ENCODE assay signal across 10 cellular contexts in the genomic region with DNA sequence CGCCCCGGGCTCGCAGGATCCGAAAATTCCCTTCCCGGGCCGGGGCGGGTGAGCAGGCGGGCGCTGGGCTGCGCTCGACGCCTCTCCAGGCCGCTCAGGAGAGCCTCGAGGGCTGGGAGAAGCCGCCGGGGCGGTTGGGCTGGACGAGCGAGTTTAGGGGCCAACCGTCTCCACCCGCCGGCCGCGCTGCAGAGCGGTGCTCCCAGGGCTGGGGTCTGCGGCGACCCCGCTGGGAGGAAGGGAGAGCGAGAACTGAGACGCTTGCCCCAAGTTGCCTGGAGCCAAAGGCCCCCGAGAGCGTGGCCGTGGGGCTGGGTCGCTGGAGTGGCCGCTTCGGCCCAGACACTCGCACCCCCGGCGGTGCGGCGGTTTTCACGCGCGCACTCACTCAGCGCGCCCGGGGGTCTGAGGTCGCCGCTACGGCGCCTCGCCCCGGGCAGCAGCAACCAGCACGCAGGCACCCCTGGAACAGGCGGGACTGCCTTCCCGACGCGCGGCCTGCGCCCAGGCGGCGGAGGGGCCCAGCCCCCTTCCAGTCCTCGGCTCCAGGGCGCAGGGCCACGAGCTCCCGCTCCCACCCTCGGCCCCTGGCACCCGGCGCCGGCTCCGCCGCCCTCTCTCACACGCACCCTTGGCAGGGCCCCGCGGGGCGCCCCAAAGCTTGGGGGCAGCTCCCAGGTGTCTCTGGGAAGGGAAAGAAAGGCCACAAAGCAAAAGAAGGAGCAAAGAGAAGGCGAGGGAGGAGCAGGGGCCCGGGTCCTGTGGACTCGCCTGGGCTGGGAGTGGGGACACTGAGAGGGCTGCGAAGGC. TPM values are rescaled to one million over a fixed set of nuclear protein-coding genes. Genes with fewer than 3 reads are reported as not detected.
DNase-seq lines count a peak whose midpoint lies in the region; ATAC-seq, FAIRE-seq and TF ChIP-seq lines count a peak whose summit lies in the region.
"Had no signal": no experiment of that assay in that cellular context is flagged by ENCODE, and none has a peak within 500 bp of the region (broad histone marks: within the 10 kb centered on the region; RNA-seq: fewer than 3 reads in every experiment).

No MANE protein-coding gene starts in this region.

- H3K27me3 ChIP-seq in K562 (ENCODE audit: control insufficient read depth in 2 of 2, insufficient read depth in 2 of 2, low read length in 2 of 2) = peaks cover 10 to 41% of the 10 kb centered on the region in 2 experiments; a peak in 4 of 5 replicates
- no peaks in the 10 kb centered on the region for H3K27me3 ChIP-seq in iPS DF 6.9 (ENCODE audit: control insufficient read depth, insufficient read depth, low read length)
- peaks cover 10% of the 10 kb centered on the region for H3K27me3 ChIP-seq in rectal smooth muscle tissue (ENCODE audit: control insufficient read depth, insufficient read depth, low read length)

- WGBS in K562 (ENCODE audit: insufficient coverage, low coverage, missing lambda C conversion rate) = 27% methylated on average over 9 of the region's 80 CpGs
- WGBS in iPS DF 6.9 (ENCODE audit: insufficient coverage, insufficient read length) = no CpG with 5 or more reads among the region's 80 CpGs

- in situ Hi-C loops in K562 (cut with MboI) = no loop called here

- FAIRE-seq in K562 (lab: Jason Lieb, UNC) = no peak

- TF ChIP-seq EP300 in K562 (IDR thresholded peaks at IDR 0.05; ENCODE audit: low read length) = no peak

- H3K9me3 ChIP-seq in K562 (replicated peaks; ENCODE audit: control insufficient read depth, insufficient read depth, low read depth, low read length) = no peaks in the 10 kb centered on the region
- no peaks in the 10 kb centered on the region for H3K9me3 ChIP-seq in iPS DF 6.9 (ENCODE audit: control insufficient read depth, insufficient read depth, low read length)

- TF ChIP-seq RAD21 in K562 (CRISPR knock-in tag; conservative IDR thresholded peaks at IDR 0.05 in 1 of 2, IDR thresholded peaks at IDR 0.05 in 1 of 2) = no peak

- H3K79me2 ChIP-seq in K562 (ENCODE audit: control insufficient read depth, insufficient read depth, low read length) = no peaks in the 10 kb centered on the region

- H3K4me1 ChIP-seq in K562 (replicated peaks in 1 of 2; ENCODE audit: control insufficient read depth in 2 of 2, insufficient read depth in 2 of 2, low read length in 2 of 2) = peaks cover 0 to 17% of the 10 kb centered on the region in 2 experiments; a peak in 3 of 5 replicates
- peaks cover 6% of the 10 kb centered on the region; the same call in 1 of the 2 replicates for H3K4me1 ChIP-seq in iPS DF 6.9 (ENCODE audit: control insufficient read depth, insufficient read depth, low read length)
- H3K4me1 ChIP-seq in rectal smooth muscle tissue (ENCODE audit: control insufficient read depth, insufficient read depth, low read length) = peaks cover 16% of the 10 kb centered on the region

- no peak for ATAC-seq in K562

- no peak overlapping the region for H3K4me2 ChIP-seq in K562 (ENCODE audit: insufficient read depth, low read length)

- intact Hi-C loops in K562 (cut with micrococcal nuclease) = no loop called here

- H3K27ac ChIP-seq in K562 (ENCODE audit: extremely low read depth, low read depth, low read length) = no peak overlapping the region
- no peak overlapping the region for H3K27ac ChIP-seq in iPS DF 6.9 (ENCODE audit: low read length)
- peak overlapping the region; percentile 92 for H3K27ac ChIP-seq in rectal smooth muscle tissue (ENCODE audit: low read depth, low read length)

- no TSS peak for BruUV-seq in K562 (replicated peaks; lab: Mats Ljungman, UMichigan)

- H4K20me1 ChIP-seq in K562 (replicated peaks; ENCODE audit: control insufficient read depth, insufficient read depth, low read length) = no peaks in the 10 kb centered on the region; the same call in 1 of the 2 replicates

- no peaks in the 10 kb centered on the region for H3K9me1 ChIP-seq in K562 (ENCODE audit: control insufficient read depth, insufficient read depth, low read length)

- TF ChIP-seq CTCF in K562 (IDR thresholded peaks at IDR 0.05 in 2 of 3, conservative IDR thresholded peaks at IDR 0.05 in 1 of 3; ENCODE audit: insufficient read depth in 2 of 3, low read depth in 1 of 3, low read length in 3 of 3) = no peak

- H3K4me3 ChIP-seq in K562 (no peak overlapping the region), iPS DF 6.9 (ENCODE audit: low read length) (peak overlapping the region; percentile 54), rectal smooth muscle tissue (ENCODE audit: low read length) (peak overlapping the region; percentile 76)

- H3K36me3 ChIP-seq in K562 (ENCODE audit: control insufficient read depth, insufficient read depth, low read length) (no peaks in the 10 kb centered on the region), iPS DF 6.9 (ENCODE audit: control insufficient read depth, insufficient read depth, low read length) (no peaks in the 10 kb centered on the region; the same call in 1 of the 2 replicates), rectal smooth muscle tissue (ENCODE audit: control insufficient read depth, insufficient read depth, low read length) (no peaks in the 10 kb centered on the region)

- H3K9ac ChIP-seq in K562 (ENCODE audit: insufficient read depth in 1 of 2, low read depth in 2 of 2, low read length in 2 of 2) = no peak overlapping the region
- peak overlapping the region; percentile 74 for H3K9ac ChIP-seq in rectal smooth muscle tissue (ENCODE audit: low read length)

- no peak overlapping the region for H2AFZ ChIP-seq in K562 (ENCODE audit: low read depth, low read length)

- CTCF ChIA-PET in K562 (lab: Yijun Ruan, JAX; ENCODE audit: low intra/inter-chr PET ratio) = interaction anchor here (0.7 kb wide), 1 partner anchor 101 kb away, joined by 3 read pairs; no protein-coding TSS in a partner anchor

- DNase-seq in ELF-1 (ENCODE audit: low read depth, low spot score) = peak; percentile 80
- DNase-seq in K562 (ENCODE audit: extremely low read depth in 1 of 4, low spot score in 3 of 4) = peak in 1 of 4 experiments; percentile 12
- no peak for DNase-seq in iPS DF 6.9 (ENCODE audit: low read depth, low spot score)
- no peak for DNase-seq in NCI-H2196 treated with DMSO at 0.1 percent for 48 hours (lab: John Stamatoyannopoulos, UW; ENCODE audit: unreplicated experiment)
- DNase-seq in Ammon's horn (ENCODE audit: low spot score) = no peak
- DNase-seq in NCI-H2196 (lab: John Stamatoyannopoulos, UW; ENCODE audit: unreplicated experiment) = no peak
- DNase-seq in GM19238 (ENCODE audit: insufficient read length, low spot score) = no peak
- DNase-seq: activated T-cell treated with anti-CD3 and anti-CD28 coated beads, Interleukin-2, amount 50 U/mL, for 1 hour; NCI-H526 treated with DMSO at 0.1 percent for 48 hours had no signal

- no peak for TF ChIP-seq POLR2A in K562 (conservative IDR thresholded peaks at IDR 0.05)

- POLR2A ChIA-PET in K562 (lab: Yijun Ruan, JAX) = interaction anchor here (0.6 kb wide), 2 partner anchors 9 to 735 kb away, joined by 3 read pairs; no protein-coding TSS in a partner anchor

RNA-seq across cellular contexts. Expression of gene EFS, which starts 0.6 kb away (rescaled TPM):
- 0.14 and 0.19 TPM in 2 replicates for total RNA-seq in K562 (2011; cell fraction: chromatin; rRNA removed; ENCODE audit: low replicate concordance)
- total RNA-seq in K562 (2011; cell fraction: nucleolus; rRNA removed) = 0.17 TPM in 1 of 2 replicates, not detected in the other
- not detected in 2 replicates for total RNA-seq in K562 (2011; cell fraction: nucleoplasm; rRNA removed)
- not detected in 2 replicates for total RNA-seq in K562 (2014; rRNA removed)
- total RNA-seq in K562 (2014; rRNA removed; fragmentation: Illumina TruSeq; extraction: Trizol) = not detected in 2 replicates
- total RNA-seq in K562 (2015; rRNA removed; fragmentation: Illumina TruSeq; extraction: Trizol) = not detected in 2 replicates
- 0.07 TPM in 1 of 2 replicates, not detected in the other for total RNA-seq in K562 (2021)
- 0.03 and 0.08 TPM in 2 replicates for polyA plus RNA-seq in K562 (2011; rRNA removed)
- polyA plus RNA-seq in K562 (2011; cell fraction: cytosol; rRNA removed) = 0.09 TPM in 2 replicates
- 0.42 and 0.44 TPM in 2 replicates for polyA plus RNA-seq in K562 (2011; cell fraction: nucleus; rRNA removed)
- 0.03 TPM in 1 of 2 replicates, not detected in the other for polyA plus RNA-seq in K562 (2012)
- polyA plus RNA-seq in K562 (2014; fragmentation: Illumina TruSeq; extraction: Trizol) = not detected in 2 replicates
- not detected for polyA plus RNA-seq in K562 (2014; fragmentation: Nextera tagmentation; extraction: Ambion mirVana)
- polyA plus RNA-seq in K562 (2014; rRNA removed) = 0.01 TPM in 1 of 2 replicates, not detected in the other
- not detected in 2 replicates for polyA minus RNA-seq in K562 (2011; rRNA and poly(A)+ RNA removed)
- not detected in 2 replicates for polyA minus RNA-seq in K562 (2011; cell fraction: cytosol; rRNA and poly(A)+ RNA removed)
- 0.11 TPM in 1 of 2 replicates, not detected in the other for polyA minus RNA-seq in K562 (2011; cell fraction: nucleus; rRNA and poly(A)+ RNA removed)

RNA-seq across cellular contexts. Expression of gene IL25, which starts 7.1 kb away (rescaled TPM):
- total RNA-seq in K562 (2011; cell fraction: chromatin; rRNA removed; ENCODE audit: low replicate concordance) = not detected in 2 replicates
- not detected in 2 replicates for total RNA-seq in K562 (2011; cell fraction: nucleolus; rRNA removed)
- not detected in 2 replicates for total RNA-seq in K562 (2011; cell fraction: nucleoplasm; rRNA removed)
- total RNA-seq in K562 (2014; rRNA removed) = not detected in 2 replicates
- not detected in 2 replicates for total RNA-seq in K562 (2014; rRNA removed; fragmentation: Illumina TruSeq; extraction: Trizol)
- not detected in 2 replicates for total RNA-seq in K562 (2015; rRNA removed; fragmentation: Illumina TruSeq; extraction: Trizol)
- total RNA-seq in K562 (2021) = not detected in 2 replicates
- polyA plus RNA-seq in K562 (2011; rRNA removed) = not detected in 2 replicates
- polyA plus RNA-seq in K562 (2011; cell fraction: cytosol; rRNA removed) = not detected in 2 replicates
- not detected in 2 replicates for polyA plus RNA-seq in K562 (2011; cell fraction: nucleus; rRNA removed)
- polyA plus RNA-seq in K562 (2012) = not detected in 2 replicates
- not detected in 2 replicates for polyA plus RNA-seq in K562 (2014; fragmentation: Illumina TruSeq; extraction: Trizol)
- not detected for polyA plus RNA-seq in K562 (2014; fragmentation: Nextera tagmentation; extraction: Ambion mirVana)
- not detected in 2 replicates for polyA plus RNA-seq in K562 (2014; rRNA removed)
- polyA minus RNA-seq in K562 (2011; rRNA and poly(A)+ RNA removed) = not detected in 2 replicates
- polyA minus RNA-seq in K562 (2011; cell fraction: cytosol; rRNA and poly(A)+ RNA removed) = not detected in 2 replicates
- polyA minus RNA-seq in K562 (2011; cell fraction: nucleus; rRNA and poly(A)+ RNA removed) = not detected in 2 replicates

RNA-seq across cellular contexts. Expression of gene CMTM5, which starts 11.3 kb away (rescaled TPM):
- total RNA-seq in K562 (2011; cell fraction: chromatin; rRNA removed; ENCODE audit: low replicate concordance) = not detected in 2 replicates
- total RNA-seq in K562 (2011; cell fraction: nucleolus; rRNA removed) = 0.13 TPM in 1 of 2 replicates, not detected in the other
- total RNA-seq in K562 (2011; cell fraction: nucleoplasm; rRNA removed) = not detected in 2 replicates
- total RNA-seq in K562 (2014; rRNA removed) = not detected in 2 replicates
- not detected in 2 replicates for total RNA-seq in K562 (2014; rRNA removed; fragmentation: Illumina TruSeq; extraction: Trizol)
- not detected in 2 replicates for total RNA-seq in K562 (2015; rRNA removed; fragmentation: Illumina TruSeq; extraction: Trizol)
- not detected in 2 replicates for total RNA-seq in K562 (2021)
- 0.09 and 0.21 TPM in 2 replicates for polyA plus RNA-seq in K562 (2011; rRNA removed)
- polyA plus RNA-seq in K562 (2011; cell fraction: cytosol; rRNA removed) = 1.1 TPM in 1 of 2 replicates, not detected in the other
- polyA plus RNA-seq in K562 (2011; cell fraction: nucleus; rRNA removed) = 0.21 and 0.58 TPM in 2 replicates
- 0.17 TPM in 1 of 2 replicates, not detected in the other for polyA plus RNA-seq in K562 (2012)
- polyA plus RNA-seq in K562 (2014; fragmentation: Illumina TruSeq; extraction: Trizol) = not detected in 2 replicates
- polyA plus RNA-seq in K562 (2014; fragmentation: Nextera tagmentation; extraction: Ambion mirVana) = not detected
- not detected in 2 replicates for polyA plus RNA-seq in K562 (2014; rRNA removed)
- not detected in 2 replicates for polyA minus RNA-seq in K562 (2011; rRNA and poly(A)+ RNA removed)
- polyA minus RNA-seq in K562 (2011; cell fraction: cytosol; rRNA and poly(A)+ RNA removed) = not detected in 2 replicates
- not detected in 2 replicates for polyA minus RNA-seq in K562 (2011; cell fraction: nucleus; rRNA and poly(A)+ RNA removed)

RNA-seq across cellular contexts. Expression of gene SLC22A17, which starts 12.9 kb away (rescaled TPM):
- 0.48 and 1.3 TPM in 2 replicates for total RNA-seq in K562 (2011; cell fraction: chromatin; rRNA removed; ENCODE audit: low replicate concordance)
- 0.50 and 1.1 TPM in 2 replicates for total RNA-seq in K562 (2011; cell fraction: nucleolus; rRNA removed)
- total RNA-seq in K562 (2011; cell fraction: nucleoplasm; rRNA removed) = 0.37 and 0.53 TPM in 2 replicates
- 0.09 and 0.12 TPM in 2 replicates for total RNA-seq in K562 (2014; rRNA removed)
- not detected in 2 replicates for total RNA-seq in K562 (2014; rRNA removed; fragmentation: Illumina TruSeq; extraction: Trizol)
- not detected in 2 replicates for total RNA-seq in K562 (2015; rRNA removed; fragmentation: Illumina TruSeq; extraction: Trizol)
- 0.18 TPM in 1 of 2 replicates, not detected in the other for total RNA-seq in K562 (2021)
- 0.19 TPM in 1 of 2 replicates, not detected in the other for polyA plus RNA-seq in K562 (2011; rRNA removed)
- 0.24 TPM in 1 of 2 replicates, not detected in the other for polyA plus RNA-seq in K562 (2011; cell fraction: cytosol; rRNA removed)
- 0.72 and 1.4 TPM in 2 replicates for polyA plus RNA-seq in K562 (2011; cell fraction: nucleus; rRNA removed)
- polyA plus RNA-seq in K562 (2012) = 0.14 and 0.36 TPM in 2 replicates
- polyA plus RNA-seq in K562 (2014; fragmentation: Illumina TruSeq; extraction: Trizol) = 0.06 and 0.07 TPM in 2 replicates
- not detected for polyA plus RNA-seq in K562 (2014; fragmentation: Nextera tagmentation; extraction: Ambion mirVana)
- polyA plus RNA-seq in K562 (2014; rRNA removed) = 0.04 TPM in 1 of 2 replicates, not detected in the other
- polyA minus RNA-seq in K562 (2011; rRNA and poly(A)+ RNA removed) = not detected in 2 replicates
- polyA minus RNA-seq in K562 (2011; cell fraction: cytosol; rRNA and poly(A)+ RNA removed) = not detected in 2 replicates
- polyA minus RNA-seq in K562 (2011; cell fraction: nucleus; rRNA and poly(A)+ RNA removed) = not detected in 2 replicates

RNA-seq across cellular contexts. Expression of gene MYH6, which starts 42.5 kb away (rescaled TPM):
- 0.09 TPM in 1 of 2 replicates, not detected in the other for total RNA-seq in K562 (2011; cell fraction: chromatin; rRNA removed; ENCODE audit: low replicate concordance)
- total RNA-seq in K562 (2011; cell fraction: nucleolus; rRNA removed) = not detected in 2 replicates
- total RNA-seq in K562 (2011; cell fraction: nucleoplasm; rRNA removed) = not detected in 2 replicates
- total RNA-seq in K562 (2014; rRNA removed) (not detected in 2 replicates), K562 (2014; rRNA removed; fragmentation: Illumina TruSeq; extraction: Trizol) (not detected in 2 replicates), K562 (2015; rRNA removed; fragmentation: Illumina TruSeq; extraction: Trizol) (not detected in 2 replicates), K562 (2021) (not detected in 2 replicates)
- polyA plus RNA-seq in K562 (2011; rRNA removed) (not detected in 2 replicates), K562 (2014; fragmentation: Illumina TruSeq; extraction: Trizol) (not detected in 2 replicates), K562 (2014; fragmentation: Nextera tagmentation; extraction: Ambion mirVana) (not detected), K562 (2014; rRNA removed) (not detected in 2 replicates)
- polyA plus RNA-seq in K562 (2011; cell fraction: cytosol; rRNA removed) = 0.04 TPM in 1 of 2 replicates, not detected in the other
- 0.03 and 0.04 TPM in 2 replicates for polyA plus RNA-seq in K562 (2011; cell fraction: nucleus; rRNA removed)
- polyA plus RNA-seq in K562 (2012) = 0.03 TPM in 2 replicates
- polyA minus RNA-seq in K562 (2011; rRNA and poly(A)+ RNA removed) = 0.12 TPM in 1 of 2 replicates, not detected in the other
- not detected in 2 replicates for polyA minus RNA-seq in K562 (2011; cell fraction: cytosol; rRNA and poly(A)+ RNA removed)
- not detected in 2 replicates for polyA minus RNA-seq in K562 (2011; cell fraction: nucleus; rRNA and poly(A)+ RNA removed)
